In genomic region chr19:13297023-13297422, GRCh38 we compare ENCODE assay signal across 16 cellular contexts.
DNase-seq lines count a peak whose midpoint lies in the region; ATAC-seq lines count a peak whose summit lies in the region.
"Had no signal": no experiment of that assay in that cellular context is flagged by ENCODE, and none has a peak within 500 bp of the region (broad histone marks: within the 10 kb centered on the region; RNA-seq: fewer than 3 reads in every experiment).

No MANE protein-coding gene starts in this region.

- DNase-seq in DMS 273 (lab: John Stamatoyannopoulos, UW; ENCODE audit: unreplicated experiment) (peak; percentile 36), DMS 273 treated with DMSO at 0.1 percent for 48 hours (lab: John Stamatoyannopoulos, UW) (no peak), GM23248 (peak; percentile 19), RKO (ENCODE audit: low spot score) (peak; percentile 19), fibroblast of peridontal ligament (ENCODE audit: extremely low read depth) (peak; percentile 12), DMS53 treated with DMSO at 0.1 percent for 48 hours (lab: John Stamatoyannopoulos, UW; ENCODE audit: unreplicated experiment) (no peak)
- DNase-seq in activated CD8-positive, alpha-beta T cell treated with anti-CD3 and anti-CD28 coated beads, Interleukin-2, amount 10 ng/mL, durations not matched to agents 7 days and 5 days, result no peak
- DNase-seq: CD8-positive, alpha-beta T cell; COR-L47; DMS53; GOT3; HFFc6 had no signal

- POLR2A ChIA-PET in activated CD8-positive, alpha-beta T cell treated with anti-CD3 and anti-CD28 coated beads, Interleukin-2, amount 10 ng/mL, durations not matched to agents 7 days and 5 days (lab: Charles Lee), result no interaction called here

- no peaks in the 10 kb centered on the region for H3K9me2 ChIP-seq in GM23248 (ENCODE audit: insufficient read depth)

- H3K9ac ChIP-seq in GM23248, result no peak overlapping the region

- CTCF ChIA-PET in activated CD8-positive, alpha-beta T cell treated with anti-CD3 and anti-CD28 coated beads, Interleukin-2, amount 10 ng/mL, durations not matched to agents 7 days and 5 days (lab: Charles Lee), result interaction anchor here (1.5 kb wide), 1 partner anchor 19 kb away, joined by 6 read pairs; no protein-coding TSS in a partner anchor

- 79 to 82% methylated on average over 2 of the region's 2 CpGs for WGBS in GM23248 (ENCODE audit: low coverage in 1 of 2, low lambda C conversion rate in 2 of 2, missing lambda C conversion rate in 2 of 2), 2 experiments

- no peaks in the 10 kb centered on the region for H3K4me1 Mint-ChIP-seq in activated CD8-positive, alpha-beta T cell treated with anti-CD3 and anti-CD28 coated beads, Interleukin-2, amount 10 ng/mL, durations not matched to agents 7 days and 5 days (ENCODE audit: low read depth)

- H3K4me2 ChIP-seq in GM23248 (ENCODE audit: unreplicated experiment), result no peak overlapping the region

- H3K4me3 Mint-ChIP-seq in activated CD8-positive, alpha-beta T cell treated with anti-CD3 and anti-CD28 coated beads, Interleukin-2, amount 10 ng/mL, durations not matched to agents 7 days and 5 days, result no peak overlapping the region
- H3K4me3 Mint-ChIP-seq: CD14-positive monocyte; CD8-positive, alpha-beta T cell; HFFc6 had no signal

- no peak overlapping the region for H3K27ac ChIP-seq in GM23248
- H3K27ac ChIP-seq: 22Rv1 had no signal

- no peaks in the 10 kb centered on the region for H4K20me1 ChIP-seq in GM23248 (ENCODE audit: insufficient read depth)

- H3K4me3 ChIP-seq in GM23248, result no peak overlapping the region
- H3K4me3 ChIP-seq: GM12878, HAP-1 had no signal

- in situ Hi-C loops in GM23248 (cut with MboI), result loop anchor here (10.0 kb wide), 1 partner anchor 278 kb away; no protein-coding TSS in a partner anchor

- no peak overlapping the region for H2AFZ ChIP-seq in GM23248

- H3K9me3 ChIP-seq in GM23248 (ENCODE audit: low read depth), result no peaks in the 10 kb centered on the region
- H3K9me3 ChIP-seq: HAP-1 had no signal

- no peaks in the 10 kb centered on the region for H3K27me3 ChIP-seq in GM23248 (replicated peaks; ENCODE audit: insufficient read depth)

- H3K27ac Mint-ChIP-seq in activated CD8-positive, alpha-beta T cell treated with anti-CD3 and anti-CD28 coated beads, Interleukin-2, amount 10 ng/mL, durations not matched to agents 7 days and 5 days, result no peak overlapping the region
- H3K27ac Mint-ChIP-seq: CD14-positive monocyte; CD8-positive, alpha-beta T cell; HFFc6 had no signal

- no peaks in the 10 kb centered on the region for H3K79me2 ChIP-seq in GM23248 (ENCODE audit: insufficient read depth)

- peaks cover 12% of the 10 kb centered on the region for H3K27me3 Mint-ChIP-seq in activated CD8-positive, alpha-beta T cell treated with anti-CD3 and anti-CD28 coated beads, Interleukin-2, amount 10 ng/mL, durations not matched to agents 7 days and 5 days (ENCODE audit: low read depth)

- no peak for ATAC-seq in activated CD8-positive, alpha-beta T cell treated with anti-CD3 and anti-CD28 coated beads, Interleukin-2, amount 10 ng/mL, durations not matched to agents 7 days and 5 days
- ATAC-seq: CD8-positive, alpha-beta T cell; GM12878 had no signal

- no peaks in the 10 kb centered on the region for H3K4me1 ChIP-seq in GM23248 (ENCODE audit: insufficient read depth)
- H3K4me1 ChIP-seq: HAP-1 had no signal

- H3K36me3 Mint-ChIP-seq in activated CD8-positive, alpha-beta T cell treated with anti-CD3 and anti-CD28 coated beads, Interleukin-2, amount 10 ng/mL, durations not matched to agents 7 days and 5 days (ENCODE audit: low read depth), result no peaks in the 10 kb centered on the region
- H3K36me3 Mint-ChIP-seq: CD8-positive, alpha-beta T cell had no signal

- H3K36me3 ChIP-seq in GM23248 (ENCODE audit: low read depth), result no peaks in the 10 kb centered on the region
- H3K36me3 ChIP-seq: HAP-1 had no signal

- no peaks in the 10 kb centered on the region for H3K9me3 Mint-ChIP-seq in activated CD8-positive, alpha-beta T cell treated with anti-CD3 and anti-CD28 coated beads, Interleukin-2, amount 10 ng/mL, durations not matched to agents 7 days and 5 days (ENCODE audit: insufficient read depth)
- H3K9me3 Mint-ChIP-seq: CD8-positive, alpha-beta T cell; HFFc6 had no signal

- no peaks in the 10 kb centered on the region for H3F3A ChIP-seq in GM23248 (ENCODE audit: insufficient read depth)

Comparison
In these comparisons a context has a peak if more than half of its experiments do, and no peak if none do; other contexts are left out.
1. DNase-seq: peak in DMS 273 (single experiment), GM23248 (single experiment), RKO (single experiment) and fibroblast of peridontal ligament (single experiment); none in DMS 273 treated with DMSO at 0.1 percent for 48 hours (single experiment), activated CD8-positive, alpha-beta T cell treated with anti-CD3 and anti-CD28 coated beads, Interleukin-2, amount 10 ng/mL, durations not matched to agents 7 days and 5 days (single experiment) and DMS53 treated with DMSO at 0.1 percent for 48 hours (single experiment).